ENCODE assay signal across 8 cellular contexts in genomic region chr1:152188673-152189591, GRCh38.
DNase-seq lines count a peak whose midpoint lies in the region; ATAC-seq lines count a peak whose summit lies in the region.

No MANE protein-coding gene starts in this region.

- DNase-seq in ACHN, result peak; percentile 85
- DNase-seq in NCI-H69 (lab: John Stamatoyannopoulos, UW), result peak; percentile 41
- DNase-seq in activated CD8-positive, alpha-beta memory T cell treated with anti-CD3 and anti-CD28 coated beads for 24 hours, result peak; percentile 92
- peak; percentile 65 to 67 for DNase-seq in stimulated activated CD8-positive, alpha-beta memory T cell treated with anti-CD3 and anti-CD28 coated beads, Interleukin-4, amount 100 ng/mL, for 4 hours (ENCODE audit: low read depth in 2 of 2, low spot score in 1 of 2)

- ATAC-seq in GM19397 (IDR thresholded peaks at IDR 0.05; ENCODE audit: unreplicated experiment), result peak; percentile 52
- no peak for ATAC-seq in HG03175 (IDR thresholded peaks at IDR 0.05; ENCODE audit: unreplicated experiment)

- in situ Hi-C loops in ACHN (cut with HindIII; ENCODE audit: low pct_ligation_motif_present, low pct_unique_long_range_greater_than_20kb, low sequenced_read_pairs), result no loop called here

- H3K4me3 ChIP-seq in endocrine pancreas (ENCODE audit: control insufficient read depth, insufficient read depth, low read length) (peak overlapping the region; percentile 82), mucosa of stomach (ENCODE audit: low read length) (peak overlapping the region; percentile 54)

- H3K9me3 ChIP-seq in endocrine pancreas (ENCODE audit: control insufficient read depth, low read length) (no peaks in the 10 kb centered on the region), mucosa of stomach (ENCODE audit: control insufficient read depth, low read length) (no peaks in the 10 kb centered on the region)

- no peaks in the 10 kb centered on the region for H3K36me3 ChIP-seq in endocrine pancreas (ENCODE audit: control insufficient read depth, insufficient read depth, low read length)
- no peaks in the 10 kb centered on the region for H3K36me3 ChIP-seq in mucosa of stomach (ENCODE audit: control insufficient read depth, insufficient read depth, low read length)

- H3K4me1 ChIP-seq in endocrine pancreas (ENCODE audit: control insufficient read depth, insufficient read depth, low read length), result peaks cover 7% of the 10 kb centered on the region
- H3K4me1 ChIP-seq in mucosa of stomach (ENCODE audit: control insufficient read depth, insufficient read depth, low read length), result peaks cover 5% of the 10 kb centered on the region

- no peaks in the 10 kb centered on the region for H3K27me3 ChIP-seq in endocrine pancreas (ENCODE audit: control insufficient read depth, insufficient read depth, low read length)
- peaks cover 15% of the 10 kb centered on the region for H3K27me3 ChIP-seq in mucosa of stomach (ENCODE audit: control insufficient read depth, insufficient read depth, low read length)

- H3K9ac ChIP-seq in endocrine pancreas (ENCODE audit: control insufficient read depth, insufficient read depth, low read length), result peak overlapping the region; percentile 90
- H3K9ac ChIP-seq in mucosa of stomach (ENCODE audit: low read length), result peak overlapping the region; percentile 60

Comparison
In these comparisons a context has a peak if more than half of its experiments do, and no peak if none do; other contexts are left out.
1. DNase-seq: peak in every context shown above with its lines; median percentile 92 in activated CD8-positive, alpha-beta memory T cell treated with anti-CD3 and anti-CD28 coated beads for 24 hours; 85 in ACHN; 66 in stimulated activated CD8-positive, alpha-beta memory T cell treated with anti-CD3 and anti-CD28 coated beads, Interleukin-4, amount 100 ng/mL, for 4 hours; 41 in NCI-H69.